In the genomic region with DNA sequence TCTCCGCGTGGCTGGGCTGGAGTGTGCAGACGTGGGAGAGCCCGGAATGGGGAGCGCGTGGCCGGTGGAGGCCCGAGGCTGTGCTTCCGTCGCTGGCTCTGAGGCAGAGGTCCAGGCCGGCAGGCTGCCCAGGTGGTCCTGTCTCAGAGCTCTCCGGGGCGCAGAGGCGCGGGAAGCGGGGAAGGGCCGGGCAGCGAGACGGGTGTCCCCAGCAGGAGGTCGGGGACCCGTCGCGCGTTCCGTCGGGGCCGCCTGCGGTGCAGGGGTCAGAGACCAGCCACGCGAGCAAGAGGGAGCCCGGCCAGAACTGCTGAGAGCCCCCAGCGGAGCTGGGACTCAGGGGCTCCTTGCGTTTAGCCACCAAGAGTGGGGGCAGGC, we compare ENCODE assay signal across 2 cellular contexts.
TF ChIP-seq lines count a peak whose summit lies in the region.

No MANE protein-coding gene starts in this region.

TF ChIP-seq in GM23338, 12 proteins besides CTCF, POLR2A, EP300 and RAD21 (continued from another document):
- TF ChIP-seq CREB1 (CRISPR knock-in tag; IDR thresholded peaks at IDR 0.05; ENCODE audit: low read depth) (no peak), ETS1 (IDR thresholded peaks at IDR 0.05) (no peak), REST (IDR thresholded peaks at IDR 0.05; ENCODE audit: unreplicated experiment) (no peak), EZH2 (IDR thresholded peaks at IDR 0.05; ENCODE audit: low read depth, unreplicated experiment) (no peak)

TF ChIP-seq in HepG2, 621 proteins besides CTCF, POLR2A, EP300 and RAD21:
- TF ChIP-seq EHMT2 (IDR thresholded peaks at IDR 0.05; ENCODE audit: borderline replicate concordance, low read depth, low read length) = no peak
- TF ChIP-seq AGO2 (optimal IDR thresholded peaks at IDR 0.05; ENCODE audit: low read depth, low read length) = peak; percentile 73
- TF ChIP-seq ZNF615 (CRISPR knock-in tag; IDR thresholded peaks at IDR 0.05; ENCODE audit: borderline replicate concordance) = no peak
- TF ChIP-seq RFX5 (IDR thresholded peaks at IDR 0.05; ENCODE audit: low read depth, low read length) = no peak
- TF ChIP-seq MYC (CRISPR knock-in tag; IDR thresholded peaks at IDR 0.05; ENCODE audit: borderline replicate concordance) = no peak
- TF ChIP-seq HNF4A (CRISPR knock-in tag; IDR thresholded peaks at IDR 0.05) = no peak
TF ChIP-seq in HepG2: peak in this region for 1.
